ENCODE assay signal across 1 cellular context in genomic region chr7:6482743-6483119, GRCh38.
TF ChIP-seq lines count a peak whose summit lies in the region.

No MANE protein-coding gene starts in this region.

TF ChIP-seq in HepG2, 621 proteins besides CTCF, POLR2A, EP300 and RAD21 (continued from another document):
- TF ChIP-seq, protein P1, sequence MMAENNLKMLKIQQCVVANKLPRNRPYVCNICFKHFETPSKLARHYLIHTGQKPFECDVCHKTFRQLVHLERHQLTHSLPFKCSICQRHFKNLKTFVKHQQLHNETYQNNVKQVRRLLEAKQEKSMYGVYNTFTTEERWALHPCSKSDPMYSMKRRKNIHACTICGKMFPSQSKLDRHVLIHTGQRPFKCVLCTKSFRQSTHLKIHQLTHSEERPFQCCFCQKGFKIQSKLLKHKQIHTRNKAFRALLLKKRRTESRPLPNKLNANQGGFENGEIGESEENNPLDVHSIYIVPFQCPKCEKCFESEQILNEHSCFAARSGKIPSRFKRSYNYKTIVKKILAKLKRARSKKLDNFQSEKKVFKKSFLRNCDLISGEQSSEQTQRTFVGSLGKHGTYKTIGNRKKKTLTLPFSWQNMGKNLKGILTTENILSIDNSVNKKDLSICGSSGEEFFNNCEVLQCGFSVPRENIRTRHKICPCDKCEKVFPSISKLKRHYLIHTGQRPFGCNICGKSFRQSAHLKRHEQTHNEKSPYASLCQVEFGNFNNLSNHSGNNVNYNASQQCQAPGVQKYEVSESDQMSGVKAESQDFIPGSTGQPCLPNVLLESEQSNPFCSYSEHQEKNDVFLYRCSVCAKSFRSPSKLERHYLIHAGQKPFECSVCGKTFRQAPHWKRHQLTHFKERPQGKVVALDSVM (CRISPR knock-in tag; IDR thresholded peaks at IDR 0.05), result peak; percentile 96
- TF ChIP-seq ESRRA (CRISPR knock-in tag; IDR thresholded peaks at IDR 0.05; ENCODE audit: low read depth) (0 out of 2 replicates have a peak, but pooled peaks have one; percentile 6), NCOR1 (IDR thresholded peaks at IDR 0.05; ENCODE audit: borderline replicate concordance, low read length) (0 out of 2 replicates have a peak, but pooled peaks have one; percentile 26), ZMYM3 (CRISPR knock-in tag; IDR thresholded peaks at IDR 0.05) (peak; percentile 6; the same call in 1 of the 2 replicates), RAD51 (IDR thresholded peaks at IDR 0.05; ENCODE audit: borderline replicate concordance) (no peak), ZNF317 (CRISPR knock-in tag; IDR thresholded peaks at IDR 0.05) (no peak), YEATS4 (CRISPR knock-in tag; IDR thresholded peaks at IDR 0.05; ENCODE audit: borderline replicate concordance) (0 out of 2 replicates have a peak, but pooled peaks have one; percentile 7), IRF9 (CRISPR knock-in tag; IDR thresholded peaks at IDR 0.05; ENCODE audit: borderline replicate concordance) (no peak)
- TF ChIP-seq, protein P2, sequence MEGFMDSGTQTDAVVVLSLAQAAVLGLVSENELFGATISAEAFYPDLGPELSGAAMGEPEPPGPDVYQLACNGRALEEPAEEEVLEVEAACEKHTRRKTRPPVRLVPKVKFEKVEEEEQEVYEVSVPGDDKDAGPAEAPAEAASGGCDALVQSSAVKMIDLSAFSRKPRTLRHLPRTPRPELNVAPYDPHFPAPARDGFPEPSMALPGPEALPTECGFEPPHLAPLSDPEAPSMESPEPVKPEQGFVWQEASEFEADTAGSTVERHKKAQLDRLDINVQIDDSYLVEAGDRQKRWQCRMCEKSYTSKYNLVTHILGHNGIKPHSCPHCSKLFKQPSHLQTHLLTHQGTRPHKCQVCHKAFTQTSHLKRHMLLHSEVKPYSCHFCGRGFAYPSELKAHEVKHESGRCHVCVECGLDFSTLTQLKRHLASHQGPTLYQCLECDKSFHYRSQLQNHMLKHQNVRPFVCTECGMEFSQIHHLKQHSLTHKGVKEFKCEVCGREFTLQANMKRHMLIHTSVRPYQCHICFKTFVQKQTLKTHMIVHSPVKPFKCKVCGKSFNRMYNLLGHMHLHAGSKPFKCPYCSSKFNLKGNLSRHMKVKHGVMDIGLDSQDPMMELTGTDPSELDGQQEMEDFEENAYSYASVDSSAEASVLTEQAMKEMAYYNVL (CRISPR knock-in tag; IDR thresholded peaks at IDR 0.05; ENCODE audit: borderline replicate concordance), result no peak
- TF ChIP-seq, protein P3, sequence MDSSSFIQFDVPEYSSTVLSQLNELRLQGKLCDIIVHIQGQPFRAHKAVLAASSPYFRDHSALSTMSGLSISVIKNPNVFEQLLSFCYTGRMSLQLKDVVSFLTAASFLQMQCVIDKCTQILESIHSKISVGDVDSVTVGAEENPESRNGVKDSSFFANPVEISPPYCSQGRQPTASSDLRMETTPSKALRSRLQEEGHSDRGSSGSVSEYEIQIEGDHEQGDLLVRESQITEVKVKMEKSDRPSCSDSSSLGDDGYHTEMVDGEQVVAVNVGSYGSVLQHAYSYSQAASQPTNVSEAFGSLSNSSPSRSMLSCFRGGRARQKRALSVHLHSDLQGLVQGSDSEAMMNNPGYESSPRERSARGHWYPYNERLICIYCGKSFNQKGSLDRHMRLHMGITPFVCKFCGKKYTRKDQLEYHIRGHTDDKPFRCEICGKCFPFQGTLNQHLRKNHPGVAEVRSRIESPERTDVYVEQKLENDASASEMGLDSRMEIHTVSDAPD (CRISPR knock-in tag; IDR thresholded peaks at IDR 0.05), result no peak
